Comparison of ENCODE assay signal across 8 cellular contexts in the genomic region with DNA sequence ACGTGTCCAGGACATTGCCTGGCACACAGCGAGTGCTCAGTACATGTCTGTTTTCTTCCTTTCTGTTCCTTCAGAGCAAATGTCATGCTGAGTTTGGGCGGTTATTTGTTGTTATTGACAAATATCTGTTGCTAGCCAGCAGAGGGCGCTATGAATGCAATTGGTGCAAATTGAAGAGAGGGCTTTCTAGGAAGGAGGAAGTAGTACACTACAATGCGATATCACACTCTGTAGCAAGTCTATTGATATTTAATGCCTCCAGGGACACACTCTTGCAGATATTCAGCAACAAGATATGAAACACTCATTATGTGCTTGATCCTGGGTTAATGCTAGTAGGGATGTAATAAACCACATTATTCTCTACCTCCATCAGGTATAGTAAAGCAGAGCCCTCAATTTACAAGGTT.
A peak's percentile ranks its signal among the peaks of the same experiment; 100 is the strongest.
DNase-seq lines count a peak whose midpoint lies in the region; ATAC-seq and TF ChIP-seq lines count a peak whose summit lies in the region.

No MANE protein-coding gene starts in this region.

- no peak overlapping the region for H3K4me3 ChIP-seq in heart right ventricle
- H3K4me3 ChIP-seq in mucosa of descending colon, result no peak overlapping the region
- H3K4me3 ChIP-seq in aorta (ENCODE audit: low read length in 2 of 2), result no peak overlapping the region

- intact Hi-C loops in heart right ventricle (cut with DNase I) (no loop called here), Right ventricle myocardium inferior (cut with DNase I) (no loop called here), mucosa of descending colon (cut with DNase I, micrococcal nuclease) (no loop called here), aorta (cut with DNase I) (no loop called here)

- H3K4me1 ChIP-seq in heart right ventricle (no peaks in the 10 kb centered on the region), mucosa of descending colon (ENCODE audit: low read depth) (no peaks in the 10 kb centered on the region), aorta (ENCODE audit: control insufficient read depth in 1 of 2, insufficient read depth in 2 of 2, low read length in 2 of 2) (no peaks in the 10 kb centered on the region)

- CTCF ChIA-PET in activated CD8-positive, alpha-beta T cell treated with anti-CD3 and anti-CD28 coated beads, Interleukin-2, amount 10 ng/mL, durations not matched to agents 7 days and 5 days (lab: Charles Lee), result no interaction called here

- peaks cover 0 to 22% (median 6%) of the 10 kb centered on the region in 7 donors for H3K27me3 ChIP-seq in heart right ventricle
- H3K27me3 ChIP-seq in aorta (ENCODE audit: control insufficient read depth in 1 of 2, insufficient read depth in 2 of 2, low read length in 1 of 2), result peaks cover 0 to 5% of the 10 kb centered on the region in 2 donors

- ATAC-seq in heart right ventricle (no peak), Right ventricle myocardium inferior (no peak), HG02798 (IDR thresholded peaks at IDR 0.05; ENCODE audit: poor library complexity, unreplicated experiment) (peak; percentile 44), mucosa of descending colon (peak; percentile 59), HG02970 (IDR thresholded peaks at IDR 0.05; ENCODE audit: low FRiP score, unreplicated experiment) (no peak), aorta (ENCODE audit: low FRiP score) (no peak)
- no peak for ATAC-seq in activated CD8-positive, alpha-beta T cell treated with anti-CD3 and anti-CD28 coated beads, Interleukin-2, amount 10 ng/mL, durations not matched to agents 7 days and 5 days

- whole genome bisulfite sequencing in heart right ventricle, 2 donors, result 18 to 22% methylated on average over 5 of the region's 5 CpGs
- 14 to 17% methylated on average over 5 of the region's 5 CpGs for WGBS in aorta, 2 donors

- no peak overlapping the region for H3K4me3 Mint-ChIP-seq in activated CD8-positive, alpha-beta T cell treated with anti-CD3 and anti-CD28 coated beads, Interleukin-2, amount 10 ng/mL, durations not matched to agents 7 days and 5 days

- no peaks in the 10 kb centered on the region for H3K36me3 ChIP-seq in heart right ventricle
- no peaks in the 10 kb centered on the region for H3K36me3 ChIP-seq in mucosa of descending colon (ENCODE audit: low read depth)
- no peaks in the 10 kb centered on the region for H3K36me3 ChIP-seq in aorta (ENCODE audit: control insufficient read depth in 1 of 2, insufficient read depth in 2 of 2, low read length in 1 of 2)

- DNase-seq in heart right ventricle, result peak in 1 of 2 donors; percentile 5
- DNase-seq in Right ventricle myocardium inferior (ENCODE audit: missing footprints), result no peak
- DNase-seq in NCI-H2196 (lab: John Stamatoyannopoulos, UW; ENCODE audit: unreplicated experiment), result peak; percentile 58
- DNase-seq in activated CD8-positive, alpha-beta T cell treated with anti-CD3 and anti-CD28 coated beads, Interleukin-2, amount 10 ng/mL, durations not matched to agents 7 days and 5 days, result peak; percentile 48
- DNase-seq in mucosa of descending colon, result peak in 1 of 3 donors; percentile 11
- no peak for DNase-seq in aorta

- H3K4me1 Mint-ChIP-seq in activated CD8-positive, alpha-beta T cell treated with anti-CD3 and anti-CD28 coated beads, Interleukin-2, amount 10 ng/mL, durations not matched to agents 7 days and 5 days (ENCODE audit: low read depth), result no peaks in the 10 kb centered on the region

- H3K9me3 ChIP-seq in heart right ventricle (no peaks in the 10 kb centered on the region), mucosa of descending colon (no peaks in the 10 kb centered on the region), aorta (ENCODE audit: control insufficient read depth, low read length) (no peaks in the 10 kb centered on the region)

- no peaks in the 10 kb centered on the region for H3K27me3 Mint-ChIP-seq in activated CD8-positive, alpha-beta T cell treated with anti-CD3 and anti-CD28 coated beads, Interleukin-2, amount 10 ng/mL, durations not matched to agents 7 days and 5 days (ENCODE audit: low read depth)

- TF ChIP-seq CTCF in heart right ventricle (IDR thresholded peaks at IDR 0.05) (peak in 7 of 9 donors; percentile 36 to 57 (median 42)), mucosa of descending colon (IDR thresholded peaks at IDR 0.05) (peak; percentile 14)

- no peak overlapping the region for H3K27ac Mint-ChIP-seq in activated CD8-positive, alpha-beta T cell treated with anti-CD3 and anti-CD28 coated beads, Interleukin-2, amount 10 ng/mL, durations not matched to agents 7 days and 5 days

- H3K27ac ChIP-seq in heart right ventricle (no peak overlapping the region), aorta (ENCODE audit: low read depth in 1 of 2, low read length in 2 of 2) (no peak overlapping the region)

- no peaks in the 10 kb centered on the region for H3K36me3 Mint-ChIP-seq in activated CD8-positive, alpha-beta T cell treated with anti-CD3 and anti-CD28 coated beads, Interleukin-2, amount 10 ng/mL, durations not matched to agents 7 days and 5 days (ENCODE audit: low read depth)

- POLR2A ChIA-PET in activated CD8-positive, alpha-beta T cell treated with anti-CD3 and anti-CD28 coated beads, Interleukin-2, amount 10 ng/mL, durations not matched to agents 7 days and 5 days (lab: Charles Lee), result no interaction called here

- H3K9me3 Mint-ChIP-seq in activated CD8-positive, alpha-beta T cell treated with anti-CD3 and anti-CD28 coated beads, Interleukin-2, amount 10 ng/mL, durations not matched to agents 7 days and 5 days (ENCODE audit: insufficient read depth), result no peaks in the 10 kb centered on the region

Comparison
In these comparisons a context has a peak if more than half of its experiments do, and no peak if none do; other contexts are left out.
1. ATAC-seq: peak in HG02798 (single experiment) and mucosa of descending colon (single experiment); none in heart right ventricle (0 of 8), Right ventricle myocardium inferior (single experiment), activated CD8-positive, alpha-beta T cell treated with anti-CD3 and anti-CD28 coated beads, Interleukin-2, amount 10 ng/mL, durations not matched to agents 7 days and 5 days (single experiment), HG02970 (single experiment) and aorta (single experiment).
2. DNase-seq: peak in NCI-H2196 (single experiment) and activated CD8-positive, alpha-beta T cell treated with anti-CD3 and anti-CD28 coated beads, Interleukin-2, amount 10 ng/mL, durations not matched to agents 7 days and 5 days (single experiment); none in Right ventricle myocardium inferior (single experiment) and aorta (0 of 2).